ENCODE assay signal across 8 cellular contexts in genomic region chr16:28210264-28210663, GRCh38. TPM values are rescaled to one million over a fixed set of nuclear protein-coding genes. Genes with fewer than 3 reads are reported as not detected.
DNase-seq lines count a peak whose midpoint lies in the region; ATAC-seq and TF ChIP-seq lines count a peak whose summit lies in the region.

No MANE protein-coding gene starts in this region.

- TF ChIP-seq CTCF in right atrium auricular region (IDR thresholded peaks at IDR 0.05), result no peak

- peaks cover 0 to 21% of the 10 kb centered on the region in 2 donors for H3K4me1 ChIP-seq in right atrium auricular region
- peaks cover 11% of the 10 kb centered on the region for H3K4me1 ChIP-seq in mesenchymal stem cell (ENCODE audit: control insufficient read depth, insufficient read depth, low read depth, low read length)

- DNase-seq in right atrium auricular region (ENCODE audit: low spot score), result no peak
- DNase-seq in left cardiac atrium, result no peak
- DNase-seq in mesenchymal stem cell, result no peak
- no peak for DNase-seq in left lobe of liver (ENCODE audit: low spot score)
- no peak for DNase-seq in stimulated activated CD4-positive, alpha-beta T cell treated with anti-CD3 and anti-CD28 coated beads, Interleukin-2, amount 100 ng/mL, for 48 hours

- H3K36me3 ChIP-seq in right atrium auricular region (peaks cover 13% of the 10 kb centered on the region), mesenchymal stem cell (ENCODE audit: control insufficient read depth in 1 of 2, insufficient read depth in 2 of 2, low read depth in 1 of 2, low read length in 2 of 2) (peaks cover 3 to 28% of the 10 kb centered on the region in 2 experiments)

- WGBS in adipose tissue, 3 donors, result 40 to 64% (median 63%) methylated on average over 5 of the region's 5 CpGs
- 82% methylated on average over 4 of the region's 5 CpGs for WGBS in mesenchymal stem cell

- no peak overlapping the region for H4K91ac ChIP-seq in mesenchymal stem cell (ENCODE audit: low read length)

- H3K4ac ChIP-seq in mesenchymal stem cell (ENCODE audit: low read depth in 1 of 2, low read length in 2 of 2), result peak overlapping the region in 1 of 2 experiments; percentile 33

- no peak overlapping the region for H3K18ac ChIP-seq in mesenchymal stem cell (ENCODE audit: low read depth in 1 of 2, low read length in 2 of 2)

- no peak overlapping the region for H2AFZ ChIP-seq in mesenchymal stem cell (ENCODE audit: low read depth, low read length)

- H2BK5ac ChIP-seq in mesenchymal stem cell (ENCODE audit: low read depth, low read length, poor library complexity, severe bottlenecking), result no peak overlapping the region

- intact Hi-C loops in left cardiac atrium (cut with DNase I), result no loop called here

- H3K4me3 ChIP-seq in right atrium auricular region (peak overlapping the region; percentile 54 to 81), mesenchymal stem cell (ENCODE audit: insufficient read depth in 1 of 2, low read depth in 1 of 2, low read length in 2 of 2) (peak overlapping the region in 1 of 2 experiments; percentile 90)

- H3K79me1 ChIP-seq in mesenchymal stem cell (replicated peaks; ENCODE audit: low read length, poor library complexity, severe bottlenecking), result peaks cover 4% of the 10 kb centered on the region

- peak overlapping the region; percentile 38 for H3K4me2 ChIP-seq in mesenchymal stem cell (ENCODE audit: low read length, poor library complexity, severe bottlenecking)

- H3K9me3 ChIP-seq in right atrium auricular region (no peaks in the 10 kb centered on the region), mesenchymal stem cell (ENCODE audit: control insufficient read depth, low read length) (no peaks in the 10 kb centered on the region)

- no peak overlapping the region for H2BK120ac ChIP-seq in mesenchymal stem cell (ENCODE audit: low read depth, low read length)

- H2AK5ac ChIP-seq in mesenchymal stem cell (ENCODE audit: low read length, severe bottlenecking), result no peak overlapping the region

- H3K9ac ChIP-seq in mesenchymal stem cell (ENCODE audit: low read length), result peak overlapping the region; percentile 96

- H3K14ac ChIP-seq in mesenchymal stem cell (ENCODE audit: low read length in 2 of 2), result no peak overlapping the region

- H3K27me3 ChIP-seq in right atrium auricular region (no peaks in the 10 kb centered on the region), mesenchymal stem cell (ENCODE audit: control insufficient read depth in 1 of 2, insufficient read depth in 1 of 2, low read length in 2 of 2) (no peaks in the 10 kb centered on the region)

- no peak overlapping the region for H2BK12ac ChIP-seq in mesenchymal stem cell (ENCODE audit: low read length in 2 of 2)

- no peak for ATAC-seq in left cardiac atrium
- ATAC-seq in HG02610 (IDR thresholded peaks at IDR 0.05; ENCODE audit: unreplicated experiment), result no peak
- ATAC-seq in left lobe of liver, result no peak
- no peak for ATAC-seq in GM18511 (IDR thresholded peaks at IDR 0.05; ENCODE audit: unreplicated experiment)

- no peak overlapping the region for H3K27ac ChIP-seq in right atrium auricular region
- H3K27ac ChIP-seq in adipose tissue (ENCODE audit: low read depth, low read length), result peak overlapping the region; percentile 26
- no peak overlapping the region for H3K27ac ChIP-seq in mesenchymal stem cell (ENCODE audit: low read length, poor library complexity, severe bottlenecking)

- H2BK15ac ChIP-seq in mesenchymal stem cell (ENCODE audit: low read depth, poor library complexity, severe bottlenecking), result no peak overlapping the region

- H4K8ac ChIP-seq in mesenchymal stem cell (ENCODE audit: low read length), result no peak overlapping the region

- no peak overlapping the region for H3K23ac ChIP-seq in mesenchymal stem cell (ENCODE audit: low read length in 2 of 2)

RNA-seq across cellular contexts. Expression of gene XPO6, which starts 1.5 kb away (rescaled TPM):
- total RNA-seq in right atrium auricular region (10 to 100 TPM; 17.9 to 29.8 TPM), left cardiac atrium (10 to 100 TPM; 34.6 to 46.4 TPM), left lobe of liver (46.2 TPM)
- polyA plus RNA-seq in adipose tissue, result 10 to 100 TPM; 36.8 to 69.4 (median 55.1) TPM
- 52.4 TPM for polyA plus RNA-seq in mesenchymal stem cell (2013, experiment 1 of 2)
- polyA plus RNA-seq in mesenchymal stem cell (2013, experiment 2 of 2), result 54.0 TPM
